ENCODE assay signal across 15 cellular contexts in genomic region chr12:65152012-65152411, GRCh38. TPM values are rescaled to one million over a fixed set of nuclear protein-coding genes. Genes with fewer than 3 reads are reported as not detected.
"Had no signal": no experiment of that assay in that cellular context is flagged by ENCODE, and none has a peak within 500 bp of the region (broad histone marks: within the 10 kb centered on the region; RNA-seq: fewer than 3 reads in every experiment).

No MANE protein-coding gene starts in this region.

- H3K4me1 ChIP-seq: adrenal gland, prostate gland, right lobe of liver had no signal

- H3K4me3 ChIP-seq: adrenal gland, prostate gland, right lobe of liver, spleen had no signal

- H3K9me3 ChIP-seq: adrenal gland, prostate gland, right lobe of liver, spleen had no signal

- DNase-seq: activated CD4-positive, alpha-beta T cell treated with anti-CD3 and anti-CD28 coated beads, Interleukin-2, amount 10 ng/mL, durations not matched to agents 24 days and 14 days; activated naive CD4-positive, alpha-beta T cell treated with anti-CD3 and anti-CD28 coated beads, Interleukin-2, amount 10 ng/mL, durations not matched to agents 7 days and 5 days; adrenal gland; effector memory CD8-positive, alpha-beta T cell; erythroblast; hypothalamus; nephron progenitor cell; right lobe of liver; spleen; stimulated activated CD4-positive, alpha-beta T cell treated with anti-CD3 and anti-CD28 coated beads, Interleukin-2, amount 100 ng/mL, for 24 hours; stimulated activated naive B cell treated with anti-CD40 and anti-IgM and Interleukin-4, amounts not matched to agents 10 μg/mL and 1 μg/mL and 100 μg/mL, for 72 hours had no signal

- ATAC-seq: effector memory CD8-positive, alpha-beta T cell; left lobe of liver; stimulated activated naive B cell treated with anti-CD40 and anti-IgM and Interleukin-4, amounts not matched to agents 10 μg/mL and 1 μg/mL and 100 μg/mL, for 72 hours had no signal

- H3K27me3 ChIP-seq: adrenal gland, right lobe of liver, spleen had no signal

- H3K36me3 ChIP-seq: adrenal gland, prostate gland, right lobe of liver, spleen had no signal

- H3K27ac ChIP-seq: adrenal gland, prostate gland, right lobe of liver, spleen had no signal

RNA-seq across cellular contexts. Expression of gene WIF1, which starts 30.9 kb away (rescaled TPM):
- total RNA-seq: activated CD4-positive, alpha-beta T cell treated with anti-CD3 and anti-CD28 coated beads, Interleukin-2, amount 10 ng/mL, durations not matched to agents 24 days and 14 days; activated T-helper 1 cell treated with anti-CD3 and anti-CD28 coated beads, Interleukin-12 subunit alpha, Interleukin-12 subunit beta, Interleukin-2, Interleukin-4 antibody, amounts not matched to agents 30 ng/mL and 10 ng/mL and 1 ng/mL, durations not matched to agents 14 hours and 24 hours and 36 hours; glomerular endothelial cell; right lobe of liver; spleen had no signal
